ENCODE assay signal across 8 cellular contexts in genomic region chr7:151632750-151633515, GRCh38.
DNase-seq lines count a peak whose midpoint lies in the region; ATAC-seq and TF ChIP-seq lines count a peak whose summit lies in the region.

No MANE protein-coding gene starts in this region.

- peak; percentile 73 for DNase-seq in GM13976 (ENCODE audit: low spot score)
- DNase-seq in NT2/D1 (ENCODE audit: low read depth, low spot score): no peak
- DNase-seq in activated T-helper 2 cell treated with anti-CD3 and anti-CD28 coated beads, Interferon-gamma antibody, Interleukin-2, Interleukin-4, amounts not matched to agents 10 μg/mL and 5 μg/mL and 100 μg/mL, durations not matched to agents 14 hours and 24 hours and 36 hours (ENCODE audit: low spot score): peak; percentile 58
- peak; percentile 19 to 38 for DNase-seq in foreskin fibroblast
- no peak for DNase-seq in omental fat pad (ENCODE audit: low spot score)
- DNase-seq in thyroid gland: peak; percentile 50 to 55
- no peak for DNase-seq in DMS 273 treated with DMSO at 0.1 percent for 48 hours (lab: John Stamatoyannopoulos, UW)

- peaks cover 5% of the 10 kb centered on the region for H3K36me3 Mint-ChIP-seq in activated T-helper 2 cell treated with anti-CD3 and anti-CD28 coated beads, Interferon-gamma antibody, Interleukin-2, Interleukin-4, amounts not matched to agents 10 μg/mL and 5 μg/mL and 100 μg/mL, durations not matched to agents 14 hours and 24 hours and 36 hours (ENCODE audit: low read depth)

- H3K9me3 ChIP-seq in NT2/D1 (ENCODE audit: insufficient read depth, low read length) (no peaks in the 10 kb centered on the region), thyroid gland (no peaks in the 10 kb centered on the region)

- in situ Hi-C loops in GM13976 (cut with MboI; ENCODE audit: low sequenced_read_pairs, unreplicated experiment): no loop called here

- ATAC-seq in HG02588 (IDR thresholded peaks at IDR 0.05; ENCODE audit: unreplicated experiment): peak; percentile 48
- peak; percentile 38 for ATAC-seq in omental fat pad (ENCODE audit: low FRiP score)

- H3K36me3 ChIP-seq in NT2/D1 (ENCODE audit: insufficient read depth, insufficient read length, low read length): no peaks in the 10 kb centered on the region
- no peaks in the 10 kb centered on the region for H3K36me3 ChIP-seq in thyroid gland

- TF ChIP-seq CTCF in GM13976 (IDR thresholded peaks at IDR 0.05; ENCODE audit: borderline replicate concordance, control extremely low read depth, extremely low read depth, insufficient read depth, missing control alignments): peak; percentile 13
- TF ChIP-seq CTCF in foreskin fibroblast (IDR thresholded peaks at IDR 0.05; ENCODE audit: low read depth, low read length): no peak
- TF ChIP-seq CTCF in omental fat pad (IDR thresholded peaks at IDR 0.05): no peak
- no peak for TF ChIP-seq CTCF in thyroid gland (IDR thresholded peaks at IDR 0.05)

- peak overlapping the region; percentile 89 for H3K27ac Mint-ChIP-seq in activated T-helper 2 cell treated with anti-CD3 and anti-CD28 coated beads, Interferon-gamma antibody, Interleukin-2, Interleukin-4, amounts not matched to agents 10 μg/mL and 5 μg/mL and 100 μg/mL, durations not matched to agents 14 hours and 24 hours and 36 hours

- no peaks in the 10 kb centered on the region for H3K27me3 Mint-ChIP-seq in activated T-helper 2 cell treated with anti-CD3 and anti-CD28 coated beads, Interferon-gamma antibody, Interleukin-2, Interleukin-4, amounts not matched to agents 10 μg/mL and 5 μg/mL and 100 μg/mL, durations not matched to agents 14 hours and 24 hours and 36 hours (ENCODE audit: low read depth)

- peaks cover 6% of the 10 kb centered on the region for H3K9me3 Mint-ChIP-seq in activated T-helper 2 cell treated with anti-CD3 and anti-CD28 coated beads, Interferon-gamma antibody, Interleukin-2, Interleukin-4, amounts not matched to agents 10 μg/mL and 5 μg/mL and 100 μg/mL, durations not matched to agents 14 hours and 24 hours and 36 hours

- peaks cover 6% of the 10 kb centered on the region for H3K4me1 ChIP-seq in NT2/D1 (ENCODE audit: insufficient read depth, insufficient read length)
- peaks cover 7 to 10% of the 10 kb centered on the region in 2 donors for H3K4me1 ChIP-seq in thyroid gland

- H3K27me3 ChIP-seq in NT2/D1 (ENCODE audit: insufficient read depth, insufficient read length): peaks cover 28% of the 10 kb centered on the region
- no peaks in the 10 kb centered on the region for H3K27me3 ChIP-seq in thyroid gland

- no peak overlapping the region for H3K9ac ChIP-seq in NT2/D1 (ENCODE audit: insufficient read length, low read depth)

- H3K4me3 ChIP-seq in NT2/D1 (ENCODE audit: insufficient read length, low read depth) (peak overlapping the region; percentile 30), foreskin fibroblast (ENCODE audit: low read depth in 1 of 2, low read length in 2 of 2) (peak overlapping the region; percentile 26 to 49), thyroid gland (replicated peaks in 1 of 3) (peak overlapping the region in 2 of 3 donors; percentile 46 to 53)

- H3K27ac ChIP-seq in thyroid gland: peak overlapping the region; percentile 87 to 96 (median 89)

- H3K4me3 Mint-ChIP-seq in activated T-helper 2 cell treated with anti-CD3 and anti-CD28 coated beads, Interferon-gamma antibody, Interleukin-2, Interleukin-4, amounts not matched to agents 10 μg/mL and 5 μg/mL and 100 μg/mL, durations not matched to agents 14 hours and 24 hours and 36 hours (ENCODE audit: low read depth): peak overlapping the region; percentile 84

- TF ChIP-seq POLR2A in thyroid gland (IDR thresholded peaks at IDR 0.05): no peak

- WGBS in thyroid gland, 2 donors: 16 to 20% methylated on average over 26 to 28 of the region's 28 CpGs

- intact Hi-C loops in activated T-helper 2 cell treated with anti-CD3 and anti-CD28 coated beads, Interferon-gamma antibody, Interleukin-2, Interleukin-4, amounts not matched to agents 10 μg/mL and 5 μg/mL and 100 μg/mL, durations not matched to agents 14 hours and 24 hours and 36 hours (cut with micrococcal nuclease): loop anchor here (2.0 to 5.0 kb wide), 4 partner anchors 112 to 1044 kb away; partner anchors contain the start of gene XRCC2
- intact Hi-C loops in thyroid gland (cut with DNase I): no loop called here

- H3K4me1 Mint-ChIP-seq in activated T-helper 2 cell treated with anti-CD3 and anti-CD28 coated beads, Interferon-gamma antibody, Interleukin-2, Interleukin-4, amounts not matched to agents 10 μg/mL and 5 μg/mL and 100 μg/mL, durations not matched to agents 14 hours and 24 hours and 36 hours (ENCODE audit: low read depth): peaks cover 16% of the 10 kb centered on the region

Comparison
In these comparisons a context has a peak if more than half of its experiments do, and no peak if none do; other contexts are left out.
1. DNase-seq: peak in GM13976 (single experiment), activated T-helper 2 cell treated with anti-CD3 and anti-CD28 coated beads, Interferon-gamma antibody, Interleukin-2, Interleukin-4, amounts not matched to agents 10 μg/mL and 5 μg/mL and 100 μg/mL, durations not matched to agents 14 hours and 24 hours and 36 hours (single experiment), foreskin fibroblast (2 of 2) and thyroid gland (2 of 2); none in NT2/D1 (single experiment), omental fat pad (single experiment) and DMS 273 treated with DMSO at 0.1 percent for 48 hours (single experiment).
2. Peak in every context shown above with its lines, with median percentiles within 50 percentile points of each other: H3K4me3 ChIP-seq.